In the genomic region with DNA sequence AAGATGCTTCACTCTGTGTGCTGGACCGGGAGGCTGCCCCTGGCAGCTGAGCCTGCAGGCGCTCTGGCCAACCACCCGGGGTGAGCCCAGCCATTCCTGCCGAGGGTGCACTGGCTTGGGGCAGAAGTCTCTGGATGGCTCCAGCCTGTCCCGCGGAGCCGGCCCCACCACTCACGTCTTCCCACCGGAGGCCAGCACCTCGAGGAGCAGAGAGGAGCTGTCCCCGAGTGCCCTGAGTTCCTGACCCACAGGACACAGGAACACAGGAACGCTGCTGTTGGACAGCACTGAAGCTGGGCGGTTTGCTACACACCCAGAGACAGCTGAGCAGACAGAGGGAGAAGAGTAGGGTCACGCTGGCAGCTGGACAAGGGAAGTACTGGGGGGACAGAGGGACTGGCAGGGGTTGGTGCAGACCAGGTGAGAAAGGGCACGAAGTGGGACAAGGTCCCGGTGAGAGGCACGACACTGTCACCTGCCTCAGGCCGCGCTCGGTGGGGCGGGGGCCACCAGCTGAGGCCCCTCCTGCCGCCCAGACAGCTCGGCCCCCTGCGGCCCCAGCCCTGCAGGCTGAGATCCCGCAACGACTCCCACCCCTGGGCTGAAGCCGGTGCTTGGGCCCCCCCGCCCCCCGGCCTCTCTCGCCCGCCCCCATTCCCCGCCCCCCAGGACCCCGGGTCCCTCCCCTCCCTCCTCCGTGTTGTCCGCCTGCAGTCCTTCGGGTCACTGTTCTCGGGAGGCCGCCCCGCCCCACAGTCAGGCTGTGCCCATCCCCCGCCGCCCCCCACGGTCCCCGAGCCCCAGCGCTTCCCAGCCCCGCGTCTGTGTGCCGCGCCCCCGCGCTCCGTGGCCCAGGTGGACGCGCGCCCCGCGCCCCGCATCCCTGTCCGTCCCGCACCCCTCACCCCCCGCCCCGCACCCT, we compare ENCODE assay signal across 8 cellular contexts. TPM values are rescaled to one million over a fixed set of nuclear protein-coding genes. Genes with fewer than 3 reads are reported as not detected.
A peak's percentile ranks its signal among the peaks of the same experiment; 100 is the strongest.
DNase-seq lines count a peak whose midpoint lies in the region; ATAC-seq, FAIRE-seq and TF ChIP-seq lines count a peak whose summit lies in the region.

No MANE protein-coding gene starts in this region.

- peaks cover 2% of the 10 kb centered on the region for H3K27me3 Mint-ChIP-seq in Caco-2 (ENCODE audit: insufficient read depth, unreplicated experiment)

- H3K4me2 ChIP-seq in osteoblast (ENCODE audit: insufficient read depth, low read length): no peak overlapping the region

- no peaks in the 10 kb centered on the region for H4K20me1 ChIP-seq in osteoblast (ENCODE audit: insufficient read depth, low read length)

- H3K36me3 ChIP-seq in Caco-2 (ENCODE audit: control insufficient read depth, insufficient read depth, low read length): no peaks in the 10 kb centered on the region; the same call in none of the 2 replicates
- H3K36me3 ChIP-seq in MG63: peaks cover 13% of the 10 kb centered on the region
- no peaks in the 10 kb centered on the region for H3K36me3 ChIP-seq in osteoblast (ENCODE audit: insufficient read depth, low read length)

- no TSS peak for BruUV-seq in Caco-2 (replicated peaks; lab: Mats Ljungman, UMichigan)

- DNase-seq in Caco-2 (peak in 1 of 2 experiments; percentile 47), MG63 (peak; percentile 45), epidermal melanocyte (ENCODE audit: insufficient read length, low spot score) (peak; percentile 64), osteoblast (ENCODE audit: insufficient read length, low spot score, missing footprints) (peak; percentile 98), GM19239 (ENCODE audit: insufficient read length, low spot score) (no peak)

- peaks cover 8% of the 10 kb centered on the region for H3K4me1 Mint-ChIP-seq in Caco-2 (ENCODE audit: low read depth, unreplicated experiment)

- no peaks in the 10 kb centered on the region for H3K79me2 ChIP-seq in osteoblast (ENCODE audit: insufficient read depth, low read length)

- no peak overlapping the region for H2AFZ ChIP-seq in osteoblast (ENCODE audit: low read length)

- H3K4me1 ChIP-seq in Caco-2 (peaks cover 19% of the 10 kb centered on the region), osteoblast (ENCODE audit: insufficient read depth, low read length) (no peaks in the 10 kb centered on the region)

- H3K4me3 ChIP-seq in Caco-2 (ENCODE audit: low read depth, low read length) (peak overlapping the region; percentile 56), MG63 (peak overlapping the region; percentile 25), osteoblast (ENCODE audit: insufficient read depth, low read length) (no peak overlapping the region)

- intact Hi-C loops in Caco-2 (cut with micrococcal nuclease; ENCODE audit: unreplicated experiment): loop anchor here (2.0 to 10.0 kb wide), 2 partner anchors 24 to 76 kb away; partner anchors contain the start of gene ANO9

- FAIRE-seq in GM19239 (lab: Jason Lieb, UNC): no peak

- no peak overlapping the region for H3K27ac Mint-ChIP-seq in Caco-2 (ENCODE audit: unreplicated experiment)

- H3K4me3 Mint-ChIP-seq in Caco-2 (ENCODE audit: unreplicated experiment): peak overlapping the region; percentile 91

- H3K27ac ChIP-seq in osteoblast (ENCODE audit: low read depth, low read length): no peak overlapping the region

- H3K9me3 ChIP-seq in Caco-2 (no peaks in the 10 kb centered on the region; the same call in 1 of the 2 replicates), MG63 (no peaks in the 10 kb centered on the region), osteoblast (ENCODE audit: low read depth, low read length) (no peaks in the 10 kb centered on the region)

- peaks cover 20% of the 10 kb centered on the region for H3K36me3 Mint-ChIP-seq in Caco-2 (ENCODE audit: insufficient read depth, unreplicated experiment)

- H3K27me3 ChIP-seq in Caco-2 (replicated peaks; ENCODE audit: control insufficient read depth, insufficient read depth, low read length) (no peaks in the 10 kb centered on the region), MG63 (0 out of 2 replicates have a peak, but pooled peaks cover 4% of the 10 kb centered on the region), osteoblast (ENCODE audit: insufficient read depth, low read length) (peaks cover 47% of the 10 kb centered on the region)

- CTCF ChIA-PET in Caco-2 (lab: Charles Lee): interaction anchor here (1.2 to 2.9 kb wide), 2 partner anchors 24 to 79 kb away, joined by 8 to 14 read pairs; partner anchors contain the start of gene PKP3

- POLR2A ChIA-PET in Caco-2 (lab: Charles Lee): interaction anchor here (1.2 kb wide), 1 partner anchor 25 kb away, joined by 3 read pairs; the partner anchor contains the start of gene PKP3

- no peaks in the 10 kb centered on the region for H3K9me3 Mint-ChIP-seq in Caco-2 (ENCODE audit: unreplicated experiment)

- ATAC-seq in HG03342 (IDR thresholded peaks at IDR 0.05; ENCODE audit: unreplicated experiment): no peak
- ATAC-seq in GM21825 (IDR thresholded peaks at IDR 0.05; ENCODE audit: unreplicated experiment): no peak
- ATAC-seq in HG02763 (IDR thresholded peaks at IDR 0.05; ENCODE audit: unreplicated experiment): no peak

- TF ChIP-seq CTCF in Caco-2 (IDR thresholded peaks at IDR 0.05; ENCODE audit: insufficient read depth in 1 of 2, low read depth in 1 of 2, low read length in 1 of 2, severe bottlenecking in 1 of 2, unreplicated experiment in 1 of 2) (no peak), osteoblast (IDR thresholded peaks at IDR 0.05; ENCODE audit: extremely low read depth, low read depth, low read length) (no peak)

RNA-seq across cellular contexts. Expression of gene B4GALNT4, which starts 0.6 kb away (rescaled TPM):
- total RNA-seq in Caco-2 (2022) (30.7 and 35.6 TPM in 2 replicates), osteoblast (0.88 and 2.2 TPM in 2 replicates)
- 27.5 and 49.8 TPM in 2 replicates for total RNA-seq in MG63 (2014; rRNA removed; shearing (Covaris generic); ENCODE audit: low replicate concordance)

RNA-seq across cellular contexts. Expression of gene PKP3, which starts 25.3 kb away (rescaled TPM):
- total RNA-seq in Caco-2 (2022) (143 and 149 TPM in 2 replicates), osteoblast (0.88 and 2.5 TPM in 2 replicates)
- 7.6 and 24.1 TPM in 2 replicates for total RNA-seq in MG63 (2014; rRNA removed; shearing (Covaris generic); ENCODE audit: low replicate concordance)

RNA-seq across cellular contexts. Expression of gene SIGIRR, which starts 46.1 kb away (rescaled TPM):
- total RNA-seq in Caco-2 (2022): 119 and 124 TPM in 2 replicates
- total RNA-seq in MG63 (2014; rRNA removed; shearing (Covaris generic); ENCODE audit: low replicate concordance): 28.8 and 89.5 TPM in 2 replicates
- total RNA-seq in osteoblast: 10.9 and 14.5 TPM in 2 replicates

RNA-seq across cellular contexts. Expression of gene IFITM3, which starts 48.0 kb away (rescaled TPM):
- 6.9 and 12.4 TPM in 2 replicates for total RNA-seq in Caco-2 (2022)
- 62.7 and 85.0 TPM in 2 replicates for total RNA-seq in MG63 (2014; rRNA removed; shearing (Covaris generic); ENCODE audit: low replicate concordance)
- 98.4 and 116 TPM in 2 replicates for total RNA-seq in osteoblast

RNA-seq across cellular contexts. Expression of gene IFITM1, which starts 54.8 kb away (rescaled TPM):
- 3.0 and 3.2 TPM in 2 replicates for total RNA-seq in Caco-2 (2022)
- 26.5 and 62.6 TPM in 2 replicates for total RNA-seq in MG63 (2014; rRNA removed; shearing (Covaris generic); ENCODE audit: low replicate concordance)
- 48.6 and 64.4 TPM in 2 replicates for total RNA-seq in osteoblast
